In genomic region chr11:32366671-32367070, GRCh38 we compare ENCODE assay signal across 26 cellular contexts.
A peak's percentile ranks its signal among the peaks of the same experiment; 100 is the strongest.
DNase-seq lines count a peak whose midpoint lies in the region; ATAC-seq, FAIRE-seq and TF ChIP-seq lines count a peak whose summit lies in the region.
"Had no signal": no experiment of that assay in that cellular context is flagged by ENCODE, and none has a peak within 500 bp of the region (broad histone marks: within the 10 kb centered on the region; RNA-seq: fewer than 3 reads in every experiment).

No MANE protein-coding gene starts in this region.

- DNase-seq in AG10803 (ENCODE audit: low read depth) (peak; percentile 78), HTR-8/SVneo (ENCODE audit: insufficient read length, low spot score) (peak; percentile 29), cardiac fibroblast (ENCODE audit: low read depth in 2 of 2) (peak; percentile 62 to 67), kidney tubule cell (ENCODE audit: low spot score) (peak; percentile 64), T1000 (lab: John Stamatoyannopoulos, UW) (no peak)
- no peak for DNase-seq in stimulated activated CD4-positive, alpha-beta T cell treated with anti-CD3 and anti-CD28 coated beads, Interleukin-2, amount 100 ng/mL, for 24 hours
- no peak for DNase-seq in activated T-cell treated with anti-CD3 and anti-CD28 coated beads, Interleukin-2, amount 50 U/mL, for 1 hour
- DNase-seq: activated CD8-positive, alpha-beta T cell treated with anti-CD3 and anti-CD28 coated beads, Interleukin-2, amount 10 ng/mL, durations not matched to agents 7 days and 5 days; aorta; cerebellar nuclear complex; Karpas-422; left cardiac atrium; mesendoderm; MV-4-11; NCI-H146; NCI-H510A treated with DMSO at 0.1 percent for 48 hours; NK-92 treated with Interleukin-12 subunit alpha and Interleukin-12 subunit beta, amount 100 ng/mL, for 24 hours; PC-3; Right ventricle myocardium superior; stimulated activated CD8-positive, alpha-beta memory T cell treated with anti-CD3 and anti-CD28 coated beads, Interleukin-4, amount 100 ng/mL, for 48 hours; tibial artery had no signal

- TF ChIP-seq CTCF in AG10803 (conservative IDR thresholded peaks at IDR 0.05; ENCODE audit: low read length) (no peak), cardiac fibroblast (IDR thresholded peaks at IDR 0.05; ENCODE audit: low read depth, low read length) (no peak)

- FAIRE-seq in HTR-8/SVneo (lab: Jason Lieb, UNC), result no peak
- FAIRE-seq: A549, GM12878, HepG2 had no signal

- no peak for ATAC-seq in HG03565 (IDR thresholded peaks at IDR 0.05; ENCODE audit: unreplicated experiment)
- ATAC-seq: A549; activated CD8-positive, alpha-beta T cell treated with anti-CD3 and anti-CD28 coated beads, Interleukin-2, amount 10 ng/mL, durations not matched to agents 7 days and 5 days; GM12878; HepG2; left cardiac atrium; PC-3 had no signal

- H3K4me3 ChIP-seq in AG10803 (ENCODE audit: low read length), result no peak overlapping the region
- H3K4me3 ChIP-seq in cardiac fibroblast (replicated peaks in 1 of 2; ENCODE audit: low read depth in 2 of 2, low read length in 2 of 2), result no peak overlapping the region
- H3K4me3 ChIP-seq: A549, GM12878, prostate gland, tibial artery had no signal

Comparison
In these comparisons a context has a peak if more than half of its experiments do, and no peak if none do; other contexts are left out.
1. DNase-seq: peak in AG10803 (single experiment), HTR-8/SVneo (single experiment), cardiac fibroblast (2 of 2) and kidney tubule cell (single experiment); none in stimulated activated CD4-positive, alpha-beta T cell treated with anti-CD3 and anti-CD28 coated beads, Interleukin-2, amount 100 ng/mL, for 24 hours (0 of 2), T1000 (single experiment) and activated T-cell treated with anti-CD3 and anti-CD28 coated beads, Interleukin-2, amount 50 U/mL, for 1 hour (single experiment).